15 cellular contexts compared by ENCODE assay signal in genomic region chr6:136323431-136324112, GRCh38. TPM values are rescaled to one million over a fixed set of nuclear protein-coding genes. Genes with fewer than 3 reads are reported as not detected.
A peak's percentile ranks its signal among the peaks of the same experiment; 100 is the strongest.
DNase-seq lines count a peak whose midpoint lies in the region; TF ChIP-seq lines count a peak whose summit lies in the region.
"Had no signal": no experiment of that assay in that cellular context is flagged by ENCODE, and none has a peak within 500 bp of the region (broad histone marks: within the 10 kb centered on the region; RNA-seq: fewer than 3 reads in every experiment).

No MANE protein-coding gene starts in this region.

- H3K9me3 ChIP-seq in A673 (ENCODE audit: low read depth, low read length, poor library complexity, severe bottlenecking) (no peaks in the 10 kb centered on the region), SJCRH30 (replicated peaks) (no peaks in the 10 kb centered on the region), trophoblast cell (ENCODE audit: insufficient read depth, low read depth, low read length) (no peaks in the 10 kb centered on the region)
- H3K9me3 ChIP-seq: body of pancreas had no signal

- H3K36me3 ChIP-seq in A673 (ENCODE audit: insufficient read depth, low read length, poor library complexity, severe bottlenecking) (no peaks in the 10 kb centered on the region), SJCRH30 (no peaks in the 10 kb centered on the region), trophoblast cell (ENCODE audit: control insufficient read depth in 1 of 2, insufficient read depth in 2 of 2, low read length in 2 of 2) (no peaks in the 10 kb centered on the region)

- no peaks in the 10 kb centered on the region for H3K79me2 ChIP-seq in trophoblast cell (ENCODE audit: control insufficient read depth, insufficient read depth, low read length, poor library complexity)

- H2BK12ac ChIP-seq in trophoblast cell (ENCODE audit: low read length), result no peak overlapping the region

- no peak overlapping the region for H3K14ac ChIP-seq in trophoblast cell (ENCODE audit: low read length)

- H3K18ac ChIP-seq in trophoblast cell (ENCODE audit: low read length), result no peak overlapping the region

- H3K27me3 ChIP-seq in A673 (replicated peaks; ENCODE audit: insufficient read depth, low read depth, low read length, poor library complexity), result peaks cover 3% of the 10 kb centered on the region
- no peaks in the 10 kb centered on the region for H3K27me3 ChIP-seq in dorsolateral prefrontal cortex
- no peaks in the 10 kb centered on the region for H3K27me3 ChIP-seq in SJCRH30
- no peaks in the 10 kb centered on the region for H3K27me3 ChIP-seq in trophoblast cell (ENCODE audit: insufficient read depth, low read length)
- H3K27me3 ChIP-seq: body of pancreas had no signal

- no peak overlapping the region for H2AK5ac ChIP-seq in trophoblast cell (ENCODE audit: low read length)

- H4K8ac ChIP-seq in trophoblast cell (ENCODE audit: low read depth, low read length), result no peak overlapping the region

- no peak overlapping the region for H3K4me2 ChIP-seq in trophoblast cell (ENCODE audit: low read length)

- H2BK120ac ChIP-seq in trophoblast cell (ENCODE audit: insufficient read depth, low read length, poor library complexity), result no peak overlapping the region

- BruUV-seq in A673 (replicated peaks; lab: Mats Ljungman, UMichigan), result no TSS peak

- H3K4me3 ChIP-seq in A673 (ENCODE audit: low read depth, low read length, poor library complexity, severe bottlenecking) (no peak overlapping the region), dorsolateral prefrontal cortex (no peak overlapping the region), SJCRH30 (no peak overlapping the region), trophoblast cell (ENCODE audit: low read depth, low read length) (no peak overlapping the region)
- H3K4me3 ChIP-seq: body of pancreas, SK-N-MC had no signal

- no peak overlapping the region for H2BK5ac ChIP-seq in trophoblast cell (ENCODE audit: low read depth, low read length, poor library complexity)

- H3K23ac ChIP-seq in trophoblast cell (ENCODE audit: low read length), result no peak overlapping the region

- POLR2A ChIA-PET in A673 (lab: Charles Lee; ENCODE audit: low non-redundant PET), result no interaction called here

- CTCF ChIA-PET in A673 (lab: Charles Lee), result no interaction called here

- no peak overlapping the region for H3K9ac ChIP-seq in trophoblast cell (ENCODE audit: low read length)

- TF ChIP-seq CTCF in A673 (conservative IDR thresholded peaks at IDR 0.05; ENCODE audit: low read depth, low read length) (no peak), dorsolateral prefrontal cortex (IDR thresholded peaks at IDR 0.05 in 54 of 56, conservative IDR thresholded peaks at IDR 0.05 in 2 of 56; ENCODE audit: low read depth in 1 of 56, partially characterized antibody in 56 of 56) (no peak)

- intact Hi-C loops in A673 (cut with micrococcal nuclease; ENCODE audit: unreplicated experiment) (no loop called here), dorsolateral prefrontal cortex (cut with DNase I) (no loop called here)

- H4K12ac ChIP-seq in trophoblast cell (ENCODE audit: low read depth, low read length), result no peak overlapping the region

- WGBS in trophoblast cell (ENCODE audit: extremely low coverage, insufficient coverage, insufficient read length), result no CpG with 5 or more reads among the region's 10 CpGs

- no peak overlapping the region for H4K91ac ChIP-seq in trophoblast cell (ENCODE audit: low read depth, low read length)

- H3K79me1 ChIP-seq in trophoblast cell (ENCODE audit: low read length), result no peaks in the 10 kb centered on the region

- no peak overlapping the region for H3K4ac ChIP-seq in trophoblast cell (ENCODE audit: low read depth, low read length)

- H3K4me1 ChIP-seq in A673 (ENCODE audit: insufficient read depth, low read length, poor library complexity, severe bottlenecking), result no peaks in the 10 kb centered on the region
- H3K4me1 ChIP-seq in SJCRH30, result no peaks in the 10 kb centered on the region
- H3K4me1 ChIP-seq in trophoblast cell (ENCODE audit: control insufficient read depth in 1 of 2, insufficient read depth in 2 of 2, low read length in 2 of 2), result no peaks in the 10 kb centered on the region
- H3K4me1 ChIP-seq: body of pancreas had no signal

- H3K27ac ChIP-seq in A673 (ENCODE audit: low read depth, low read length, poor library complexity, severe bottlenecking) (no peak overlapping the region), dorsolateral prefrontal cortex (peak overlapping the region in 44 of 59 donors; percentile 3 to 86 (median 72)), SJCRH30 (no peak overlapping the region), trophoblast cell (ENCODE audit: low read depth, low read length) (no peak overlapping the region)
- H3K27ac ChIP-seq: body of pancreas, SK-N-MC had no signal

- H2AFZ ChIP-seq in trophoblast cell (ENCODE audit: insufficient read depth, low read length, poor library complexity), result no peak overlapping the region

- DNase-seq in A673 (ENCODE audit: low spot score), result peak; percentile 57
- peak; percentile 85 for DNase-seq in NCI-H2227 treated with DMSO at 0.1 percent for 48 hours (lab: John Stamatoyannopoulos, UW)
- DNase-seq in dorsolateral prefrontal cortex, result peak in 2 of 10 donors; percentile 37 to 70
- peak; percentile 70 for DNase-seq in midbrain (lab: John Stamatoyannopoulos, UW)
- no peak for DNase-seq in NCI-H128 (lab: John Stamatoyannopoulos, UW; ENCODE audit: unreplicated experiment)
- DNase-seq in SJCRH30, result no peak
- no peak for DNase-seq in trophoblast cell
- DNase-seq in NCI-H510A (lab: John Stamatoyannopoulos, UW), result no peak
- DNase-seq: body of pancreas; COR-L47; islet precursor cell; NCI-H2107; retina; stimulated activated CD4-positive, alpha-beta T cell treated with anti-CD3 and anti-CD28 coated beads, Interleukin-4, amount 100 ng/mL, for 4 hours had no signal

RNA-seq across cellular contexts. Expression of gene BCLAF1, which starts 33.9 kb away (rescaled TPM):
- total RNA-seq in A673 (2021) (272 and 284 TPM in 2 replicates), dorsolateral prefrontal cortex (100 to 1,000 TPM; 105 to 231 (median 178) TPM)
- total RNA-seq in SJCRH30 (2014; rRNA removed; shearing (Covaris generic)), result 193 and 207 TPM in 2 replicates
- polyA plus RNA-seq in trophoblast cell (2013), result 141 and 143 TPM in 2 replicates

Comparison
In these comparisons a context has a peak if more than half of its experiments do, and no peak if none do; other contexts are left out.
1. DNase-seq: peak in A673 (single experiment), NCI-H2227 treated with DMSO at 0.1 percent for 48 hours (single experiment) and midbrain (single experiment); none in NCI-H128 (single experiment), SJCRH30 (0 of 2), trophoblast cell (0 of 2) and NCI-H510A (single experiment).
2. H3K27ac ChIP-seq: peak in dorsolateral prefrontal cortex (44 of 59); none in A673 (single experiment), SJCRH30 (single experiment) and trophoblast cell (single experiment).